ENCODE assay signal across 12 cellular contexts in genomic region chr10:110686941-110687340, GRCh38.
"Had no signal": no experiment of that assay in that cellular context is flagged by ENCODE, and none has a peak within 500 bp of the region (broad histone marks: within the 10 kb centered on the region; RNA-seq: fewer than 3 reads in every experiment).

No MANE protein-coding gene starts in this region.

- FAIRE-seq: small intestine had no signal

- DNase-seq: activated naive CD4-positive, alpha-beta T cell treated with anti-CD3 and anti-CD28 coated beads, Interleukin-2, amount 10 ng/mL, durations not matched to agents 7 days and 5 days; body of pancreas; gastrocnemius medialis; naive B cell; small intestine; thyroid gland had no signal

- H3K9me3 ChIP-seq: body of pancreas, gastrocnemius medialis, thyroid gland, vagina had no signal

- H2AFZ ChIP-seq: parathyroid adenoma had no signal

- H3K27ac ChIP-seq: body of pancreas, esophagus muscularis mucosa, parathyroid adenoma, thyroid gland, vagina had no signal

- H3K36me3 ChIP-seq: esophagus muscularis mucosa, gastrocnemius medialis, thyroid gland, vagina had no signal

- ATAC-seq: activated CD4-positive, CD25-positive, alpha-beta regulatory T cell treated with anti-CD3 and anti-CD28 coated beads, Interleukin-2, amount 50 U/mL, for 24 hours; body of pancreas; gastrocnemius medialis; stimulated activated effector memory CD8-positive, alpha-beta T cell treated with anti-CD3 and anti-CD28 coated beads, Interleukin-12 subunit alpha, Interleukin-12 subunit beta, amount 100 ng/mL, for 72 hours had no signal

- H3K4me3 ChIP-seq: body of pancreas, esophagus muscularis mucosa, gastrocnemius medialis, lung, thyroid gland, vagina had no signal

- H3K79me2 ChIP-seq: parathyroid adenoma had no signal

- H3K27me3 ChIP-seq: body of pancreas, esophagus muscularis mucosa, gastrocnemius medialis, thyroid gland, vagina had no signal

- H3K9ac ChIP-seq: parathyroid adenoma had no signal

- H3K4me1 ChIP-seq: body of pancreas, gastrocnemius medialis, parathyroid adenoma, thyroid gland, vagina had no signal
